Comparison of ENCODE assay signal across 2 cellular contexts in the genomic region with DNA sequence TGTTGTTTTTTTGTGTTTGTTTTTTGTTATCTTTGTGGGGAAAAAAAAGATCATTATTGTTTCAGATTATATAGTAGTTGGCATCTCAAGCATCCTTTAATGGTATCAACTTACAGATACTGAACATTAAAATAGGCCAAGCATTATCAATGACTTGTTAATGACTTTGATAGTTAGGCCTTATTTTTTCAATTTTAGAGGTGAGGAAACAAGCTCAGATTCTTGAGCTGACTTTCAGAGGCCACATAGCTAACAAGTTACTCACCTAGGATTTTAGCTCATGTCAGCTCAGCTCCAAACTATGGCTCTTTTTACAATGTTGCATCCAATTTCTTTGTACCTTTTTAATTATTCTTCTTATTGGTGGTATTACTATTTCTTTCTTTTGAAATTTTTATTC.
TF ChIP-seq lines count a peak whose summit lies in the region.

No MANE protein-coding gene starts in this region.

TF ChIP-seq in A549, 52 proteins besides CTCF, POLR2A, EP300 and RAD21 (continued from another document):
- TF ChIP-seq HEYL (CRISPR knock-in tag; IDR thresholded peaks at IDR 0.05) (no peak), HOXB13 (CRISPR knock-in tag; IDR thresholded peaks at IDR 0.05; ENCODE audit: low read depth) (no peak), CEBPB (IDR thresholded peaks at IDR 0.05) (no peak), SMC3 (IDR thresholded peaks at IDR 0.05) (no peak), RCOR1 (IDR thresholded peaks at IDR 0.05; ENCODE audit: low read depth, low read length) (no peak)

TF ChIP-seq in GM23338, 12 proteins besides CTCF, POLR2A, EP300 and RAD21 (continued from another document):
- TF ChIP-seq ZNF462 (CRISPR knock-in tag; IDR thresholded peaks at IDR 0.05) (no peak), ZNF114 (CRISPR knock-in tag; IDR thresholded peaks at IDR 0.05) (no peak), POLR2AphosphoS5 (IDR thresholded peaks at IDR 0.05; ENCODE audit: low read depth) (no peak), EZH2phosphoT487 (IDR thresholded peaks at IDR 0.05; ENCODE audit: unreplicated experiment) (no peak)
